6 cellular contexts compared by ENCODE assay signal in the genomic region with DNA sequence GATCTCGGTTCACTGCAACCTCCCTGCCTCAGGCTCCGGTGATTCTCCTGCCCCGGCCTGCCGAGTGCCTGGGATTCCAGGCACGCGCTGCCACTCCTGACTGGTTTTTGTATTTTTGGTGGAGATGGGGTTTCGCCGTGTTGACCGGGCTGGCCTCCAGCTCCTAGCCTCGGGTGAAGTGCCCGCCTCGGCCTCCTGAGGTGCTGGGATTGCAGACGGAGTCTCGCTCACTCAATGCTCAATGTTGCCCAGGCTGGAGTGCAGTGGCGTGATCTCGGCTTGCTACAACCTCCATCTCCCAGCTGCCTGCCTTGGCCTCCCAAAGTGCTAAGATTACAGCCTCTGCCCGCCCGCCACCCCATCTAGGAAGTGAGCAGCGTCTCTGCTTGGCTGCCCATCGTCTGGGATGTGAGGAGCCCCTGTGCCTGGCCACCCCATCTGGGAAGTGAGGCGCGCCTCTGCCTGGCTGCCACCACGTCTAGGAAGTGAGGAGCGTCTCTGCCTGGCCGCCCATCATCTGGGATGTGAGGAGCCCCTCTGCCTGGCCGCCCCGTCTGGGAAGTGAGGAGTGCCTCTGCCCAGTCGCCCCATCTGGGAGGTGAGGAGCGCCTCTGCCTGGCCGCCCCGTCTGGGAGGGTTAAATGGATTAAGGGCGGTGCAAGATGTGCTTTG. TPM values are rescaled to one million over a fixed set of nuclear protein-coding genes. Genes with fewer than 3 reads are reported as not detected.
"Had no signal": no experiment of that assay in that cellular context is flagged by ENCODE, and none has a peak within 500 bp of the region (broad histone marks: within the 10 kb centered on the region; RNA-seq: fewer than 3 reads in every experiment).

No MANE protein-coding gene starts in this region.

RNA-seq across cellular contexts. Expression of gene SLC47A2, which starts 31.3 kb away (rescaled TPM):
- total RNA-seq: stomach, subcutaneous adipose tissue, thoracic aorta, tibial nerve, upper lobe of right lung, ureter had no signal
